Comparison of ENCODE assay signal across 11 cellular contexts in genomic region chr17:266701-267656, GRCh38.
DNase-seq lines count a peak whose midpoint lies in the region; ATAC-seq and TF ChIP-seq lines count a peak whose summit lies in the region.
"Had no signal": no experiment of that assay in that cellular context is flagged by ENCODE, and none has a peak within 500 bp of the region (broad histone marks: within the 10 kb centered on the region; RNA-seq: fewer than 3 reads in every experiment).

No MANE protein-coding gene starts in this region.

- 74 to 85% (median 80%) methylated on average over 29 of the region's 29 CpGs for WGBS in ovary, 3 donors

- no peaks in the 10 kb centered on the region for H3K4me1 ChIP-seq in ovary (ENCODE audit: insufficient read depth)

- DNase-seq in stimulated activated CD4-positive, alpha-beta T cell treated with anti-CD3 and anti-CD28 coated beads, Interleukin-4, amount 100 ng/mL, for 24 hours = peak; percentile 1
- no peak for DNase-seq in stimulated activated CD4-positive, alpha-beta T cell treated with anti-CD3 and anti-CD28 coated beads, Interleukin-1b, Interleukin-23, amount 100 ng/mL, for 48 hours
- DNase-seq in Right ventricle myocardium superior (peak; percentile 61), ovary (peak in 4 of 5 donors; percentile 12 to 26 (median 20)), SKM-1 (lab: John Stamatoyannopoulos, UW; ENCODE audit: unreplicated experiment) (no peak)
- DNase-seq: activated naive CD4-positive, alpha-beta T cell; GF-D8 had no signal

- H3K27ac ChIP-seq in ovary = no peak overlapping the region

- TF ChIP-seq CTCF in ovary (IDR thresholded peaks at IDR 0.05) = no peak

- H3K36me3 ChIP-seq in ovary = no peaks in the 10 kb centered on the region

- no peak overlapping the region for H3K4me3 ChIP-seq in ovary

- no peak for TF ChIP-seq EP300 in ovary (IDR thresholded peaks at IDR 0.05)

- no peaks in the 10 kb centered on the region for H3K9me3 ChIP-seq in ovary

- peak; percentile 87 for ATAC-seq in Right ventricle myocardium superior (ENCODE audit: poor library complexity)
- no peak for ATAC-seq in HG03432 (IDR thresholded peaks at IDR 0.05; ENCODE audit: unreplicated experiment)
- ATAC-seq in GM21786 (IDR thresholded peaks at IDR 0.05; ENCODE audit: unreplicated experiment) = no peak
- no peak for ATAC-seq in GM18519 (IDR thresholded peaks at IDR 0.05; ENCODE audit: low FRiP score, unreplicated experiment)
- ATAC-seq: activated CD4-positive, CD25-positive, alpha-beta regulatory T cell treated with anti-CD3 and anti-CD28 coated beads, Interleukin-2, amount 50 U/mL, for 24 hours had no signal

- intact Hi-C loops in Right ventricle myocardium superior (cut with DNase I) = no loop called here
- intact Hi-C loops in ovary (cut with DNase I) = no loop called here

- TF ChIP-seq POLR2A in ovary (IDR thresholded peaks at IDR 0.05) = no peak

- no peaks in the 10 kb centered on the region for H3K27me3 ChIP-seq in ovary

Comparison
In these comparisons a context has a peak if more than half of its experiments do, and no peak if none do; other contexts are left out.
1. DNase-seq: peak in stimulated activated CD4-positive, alpha-beta T cell treated with anti-CD3 and anti-CD28 coated beads, Interleukin-4, amount 100 ng/mL, for 24 hours (single experiment), Right ventricle myocardium superior (single experiment) and ovary (4 of 5); none in stimulated activated CD4-positive, alpha-beta T cell treated with anti-CD3 and anti-CD28 coated beads, Interleukin-1b, Interleukin-23, amount 100 ng/mL, for 48 hours (single experiment) and SKM-1 (single experiment).